In genomic region chr5:53917095-53917494, GRCh38 we compare ENCODE assay signal across 14 cellular contexts.
DNase-seq lines count a peak whose midpoint lies in the region; ATAC-seq and TF ChIP-seq lines count a peak whose summit lies in the region.
"Had no signal": no experiment of that assay in that cellular context is flagged by ENCODE, and none has a peak within 500 bp of the region (broad histone marks: within the 10 kb centered on the region; RNA-seq: fewer than 3 reads in every experiment).

No MANE protein-coding gene starts in this region.

- H3K4me3 ChIP-seq in choroid plexus epithelial cell (ENCODE audit: low read depth, low read length) (no peak overlapping the region), mesodermal cell (ENCODE audit: extremely low read depth, insufficient read depth, low read length, poor library complexity, severe bottlenecking) (no peak overlapping the region)
- H3K4me3 ChIP-seq: upper lobe of right lung had no signal

- peak overlapping the region; percentile 17 for H3K27ac ChIP-seq in mesodermal cell (ENCODE audit: low read depth, low read length, severe bottlenecking)
- H3K27ac ChIP-seq: upper lobe of right lung had no signal

- DNase-seq in COLO829 (ENCODE audit: low spot score): peak; percentile 35
- DNase-seq in LoVo (ENCODE audit: low spot score): peak; percentile 2
- peak; percentile 57 for DNase-seq in choroid plexus epithelial cell (ENCODE audit: low read depth)
- DNase-seq in NCI-H1694 (lab: John Stamatoyannopoulos, UW): no peak
- no peak for DNase-seq in activated CD4-positive, alpha-beta T cell treated with anti-CD3 and anti-CD28 coated beads for 1 hour
- DNase-seq: naive B cell, NCI-H1048, NCI-H82, T-helper 17 cell, upper lobe of right lung had no signal

- H3K36me3 ChIP-seq in mesodermal cell (ENCODE audit: control insufficient read depth, insufficient read depth, low read length): no peaks in the 10 kb centered on the region
- H3K36me3 ChIP-seq: upper lobe of right lung had no signal

- H3K9me3 ChIP-seq in mesodermal cell (ENCODE audit: control insufficient read depth, low read length): no peaks in the 10 kb centered on the region
- H3K9me3 ChIP-seq: upper lobe of right lung had no signal

- TF ChIP-seq CTCF in choroid plexus epithelial cell (conservative IDR thresholded peaks at IDR 0.05; ENCODE audit: low read depth, low read length): peak; percentile 50

- ATAC-seq in GM19395 (IDR thresholded peaks at IDR 0.05; ENCODE audit: unreplicated experiment): no peak
- no peak for ATAC-seq in GM18519 (IDR thresholded peaks at IDR 0.05; ENCODE audit: low FRiP score, unreplicated experiment)
- ATAC-seq: activated naive CD4-positive, alpha-beta T cell treated with anti-CD3 and anti-CD28 coated beads, Interleukin-2, amount 50 U/mL, for 72 hours; T-helper 17 cell; upper lobe of right lung had no signal

- peaks cover 6% of the 10 kb centered on the region for H3K4me1 ChIP-seq in mesodermal cell (ENCODE audit: control insufficient read depth, insufficient read depth, low read length, poor library complexity, severe bottlenecking)
- H3K4me1 ChIP-seq: upper lobe of right lung had no signal

Comparison
In these comparisons a context has a peak if more than half of its experiments do, and no peak if none do; other contexts are left out.
1. DNase-seq: peak in COLO829 (single experiment), LoVo (single experiment) and choroid plexus epithelial cell (single experiment); none in NCI-H1694 (single experiment) and activated CD4-positive, alpha-beta T cell treated with anti-CD3 and anti-CD28 coated beads for 1 hour (single experiment).